26 cellular contexts compared by ENCODE assay signal in genomic region chr11:20014067-20014402, GRCh38.
DNase-seq lines count a peak whose midpoint lies in the region; ATAC-seq and TF ChIP-seq lines count a peak whose summit lies in the region.
"Had no signal": no experiment of that assay in that cellular context is flagged by ENCODE, and none has a peak within 500 bp of the region (broad histone marks: within the 10 kb centered on the region; RNA-seq: fewer than 3 reads in every experiment).

No MANE protein-coding gene starts in this region.

- CTCF ChIA-PET in WTC11 (lab: Charles Lee): interaction anchor here (2.4 kb wide), 1 partner anchor 8 kb away, joined by 6 read pairs; no protein-coding TSS in a partner anchor

- H3K27ac Mint-ChIP-seq in WTC11: peak overlapping the region; percentile 68; the same call in 1 of the 2 replicates
- H3K27ac Mint-ChIP-seq: activated CD8-positive, alpha-beta T cell treated with anti-CD3 and anti-CD28 coated beads for 36 hours; activated naive CD8-positive, alpha-beta T cell; CD8-positive, alpha-beta T cell; naive thymus-derived CD4-positive, alpha-beta T cell; stimulated activated naive CD8-positive, alpha-beta T cell treated with anti-CD3 and anti-CD28 coated beads, Interleukin-15, amount 100 ng/mL, for 72 hours had no signal

- no peak overlapping the region for H3K4me3 ChIP-seq in liver (ENCODE audit: low read depth in 1 of 3, low read length in 3 of 3)
- H3K4me3 ChIP-seq in psoas muscle: peak overlapping the region; percentile 44
- H3K4me3 ChIP-seq: ascending aorta, ovary, transverse colon had no signal

- H3K4me1 ChIP-seq in liver (ENCODE audit: control insufficient read depth in 4 of 4, insufficient read depth in 4 of 4, low read length in 3 of 4) (peaks cover 10 to 32% (median 20%) of the 10 kb centered on the region in 4 donors), psoas muscle (peaks cover 27% of the 10 kb centered on the region)
- H3K4me1 ChIP-seq: ascending aorta had no signal

- no peaks in the 10 kb centered on the region for H3K36me3 ChIP-seq in liver (ENCODE audit: control insufficient read depth in 4 of 4, insufficient read depth in 3 of 4, low read depth in 1 of 4, low read length in 3 of 4)
- H3K36me3 ChIP-seq in psoas muscle (ENCODE audit: insufficient read depth in 1 of 2, low read depth in 1 of 2): no peaks in the 10 kb centered on the region
- H3K36me3 ChIP-seq: ovary, transverse colon had no signal

- H3K27me3 Mint-ChIP-seq in WTC11 (ENCODE audit: low read depth): no peaks in the 10 kb centered on the region

- DNase-seq in DMS53 (lab: John Stamatoyannopoulos, UW) (peak; percentile 42), DMS53 treated with DMSO at 0.1 percent for 48 hours (lab: John Stamatoyannopoulos, UW; ENCODE audit: unreplicated experiment) (no peak), WTC11 (ENCODE audit: low spot score) (no peak), psoas muscle (no peak), DMS 273 (lab: John Stamatoyannopoulos, UW; ENCODE audit: unreplicated experiment) (no peak)
- DNase-seq: activated CD4-positive, CD25-positive, alpha-beta regulatory T cell treated with anti-CD3 and anti-CD28 coated beads, Interleukin-2, amount 50 U/mL, for 72 hours; activated CD8-positive, alpha-beta T cell treated with anti-CD3 and anti-CD28 coated beads for 36 hours; AML-193; CD8-positive, alpha-beta T cell; cerebellar nuclear complex; glutamatergic neuron; H9; naive thymus-derived CD4-positive, alpha-beta T cell; NCI-H187 treated with DMSO at 0.1 percent for 48 hours; ovary; stimulated activated naive CD8-positive, alpha-beta T cell treated with anti-CD3 and anti-CD28 coated beads, Interleukin-15, amount 100 ng/mL, for 72 hours; T1000; transverse colon had no signal

- ATAC-seq in WTC11 (no peak), psoas muscle (peak; percentile 53 to 70 (median 60)), HG02763 (IDR thresholded peaks at IDR 0.05; ENCODE audit: unreplicated experiment) (no peak), HG03565 (IDR thresholded peaks at IDR 0.05; ENCODE audit: unreplicated experiment) (no peak)
- ATAC-seq: activated CD8-positive, alpha-beta T cell treated with anti-CD3 and anti-CD28 coated beads for 36 hours; CD8-positive, alpha-beta T cell; naive thymus-derived CD4-positive, alpha-beta T cell; stimulated activated naive CD8-positive, alpha-beta T cell treated with anti-CD3 and anti-CD28 coated beads, Interleukin-15, amount 100 ng/mL, for 72 hours had no signal

- H3K27me3 ChIP-seq in liver (ENCODE audit: control insufficient read depth in 4 of 4, insufficient read depth in 4 of 4, low read length in 3 of 4) (no peaks in the 10 kb centered on the region), psoas muscle (ENCODE audit: insufficient read depth in 3 of 3, low read length in 2 of 3) (no peaks in the 10 kb centered on the region)
- H3K27me3 ChIP-seq: ascending aorta, ovary, transverse colon had no signal

- H3K9ac ChIP-seq in liver (ENCODE audit: low read depth in 1 of 2, low read length in 2 of 2): no peak overlapping the region

- peaks cover 43% of the 10 kb centered on the region for H3K4me1 Mint-ChIP-seq in WTC11
- H3K4me1 Mint-ChIP-seq: naive thymus-derived CD4-positive, alpha-beta T cell; stimulated activated naive CD8-positive, alpha-beta T cell treated with anti-CD3 and anti-CD28 coated beads, Interleukin-15, amount 100 ng/mL, for 72 hours had no signal

- TF ChIP-seq CTCF in WTC11 (IDR thresholded peaks at IDR 0.05) (no peak), liver (IDR thresholded peaks at IDR 0.05; ENCODE audit: low read depth, low read length, missing input control) (no peak), psoas muscle (IDR thresholded peaks at IDR 0.05) (no peak)

- H3K9me3 ChIP-seq in liver (ENCODE audit: control insufficient read depth in 4 of 4, low read length in 3 of 4) (no peaks in the 10 kb centered on the region), psoas muscle (no peaks in the 10 kb centered on the region)
- H3K9me3 ChIP-seq: ascending aorta, ovary, transverse colon had no signal

- no peaks in the 10 kb centered on the region for H3K36me3 Mint-ChIP-seq in WTC11
- H3K36me3 Mint-ChIP-seq: activated naive CD8-positive, alpha-beta T cell; CD8-positive, alpha-beta T cell had no signal

- H3K9me3 Mint-ChIP-seq in WTC11: no peaks in the 10 kb centered on the region
- H3K9me3 Mint-ChIP-seq: activated CD8-positive, alpha-beta T cell treated with anti-CD3 and anti-CD28 coated beads for 36 hours; CD8-positive, alpha-beta T cell; H9; stimulated activated naive CD8-positive, alpha-beta T cell treated with anti-CD3 and anti-CD28 coated beads, Interleukin-15, amount 100 ng/mL, for 72 hours had no signal

- H3K4me3 Mint-ChIP-seq in WTC11: no peak overlapping the region
- H3K4me3 Mint-ChIP-seq: activated CD8-positive, alpha-beta T cell treated with anti-CD3 and anti-CD28 coated beads for 36 hours; activated naive CD8-positive, alpha-beta T cell; CD8-positive, alpha-beta T cell; H9; naive thymus-derived CD4-positive, alpha-beta T cell; stimulated activated naive CD8-positive, alpha-beta T cell treated with anti-CD3 and anti-CD28 coated beads, Interleukin-15, amount 100 ng/mL, for 72 hours had no signal

- intact Hi-C loops in psoas muscle (cut with DNase I): loop anchor here in 1 of 2 donors (5.0 kb wide), 1 partner anchor 38 kb away; no protein-coding TSS in a partner anchor

- H3K27ac ChIP-seq in liver (ENCODE audit: low read depth in 1 of 2, low read length in 2 of 2): peak overlapping the region; percentile 56 to 70
- peak overlapping the region; percentile 67 for H3K27ac ChIP-seq in psoas muscle
- H3K27ac ChIP-seq: 22Rv1, ascending aorta, HL-60, ovary, RWPE1 had no signal

- WGBS in liver: 39% methylated on average over 2 of the region's 2 CpGs
- 7 to 11% (median 11%) methylated on average over 2 of the region's 2 CpGs for WGBS in psoas muscle, 3 donors

- POLR2A ChIA-PET in WTC11 (lab: Charles Lee): interaction anchor here (1.0 kb wide), 1 partner anchor 8 kb away, joined by 3 read pairs; no protein-coding TSS in a partner anchor

- no peak for TF ChIP-seq RAD21 in liver (IDR thresholded peaks at IDR 0.05)

TF ChIP-seq in WTC11, 78 proteins besides CTCF, POLR2A, EP300 and RAD21 (continues in another document):
- TF ChIP-seq NR3C1 (CRISPR knock-in tag; conservative IDR thresholded peaks at IDR 0.05; ENCODE audit: low read depth) (no peak), ETV6 (CRISPR knock-in tag; IDR thresholded peaks at IDR 0.05) (no peak), ATF3 (CRISPR knock-in tag; conservative IDR thresholded peaks at IDR 0.05) (no peak), RORB (CRISPR knock-in tag; IDR thresholded peaks at IDR 0.05) (no peak), ZNF281 (CRISPR knock-in tag; IDR thresholded peaks at IDR 0.05) (no peak), ELF4 (CRISPR knock-in tag; IDR thresholded peaks at IDR 0.05; ENCODE audit: low read depth) (no peak)

TF ChIP-seq in liver, 16 proteins besides CTCF, POLR2A, EP300 and RAD21 (continues in another document):
- no peak for TF ChIP-seq NR2F2 (IDR thresholded peaks at IDR 0.05)
- no peak for TF ChIP-seq FOXA2 (IDR thresholded peaks at IDR 0.05)
- TF ChIP-seq SP1 (IDR thresholded peaks at IDR 0.05): no peak
- TF ChIP-seq REST (IDR thresholded peaks at IDR 0.05): no peak
- no peak for TF ChIP-seq ATF3 (IDR thresholded peaks at IDR 0.05)
- no peak for TF ChIP-seq JUND (IDR thresholded peaks at IDR 0.05)
- no peak for TF ChIP-seq FOXA1 (IDR thresholded peaks at IDR 0.05)
- no peak for TF ChIP-seq HNF4A (conservative IDR thresholded peaks at IDR 0.05)
- no peak for TF ChIP-seq RXRA (IDR thresholded peaks at IDR 0.05)
- no peak for TF ChIP-seq EGR1 (IDR thresholded peaks at IDR 0.05; ENCODE audit: low read depth in 2 of 2)
- no peak for TF ChIP-seq GABPA (IDR thresholded peaks at IDR 0.05 in 1 of 2, conservative IDR thresholded peaks at IDR 0.05 in 1 of 2)
- TF ChIP-seq HNF4G (IDR thresholded peaks at IDR 0.05): no peak

Comparison
In these comparisons a context has a peak if more than half of its experiments do, and no peak if none do; other contexts are left out.
1. ATAC-seq: peak in psoas muscle (4 of 4); none in WTC11 (single experiment), HG02763 (single experiment) and HG03565 (single experiment).